In genomic region chr6:95658896-95659295, GRCh38 we compare ENCODE assay signal across 18 cellular contexts.
"Had no signal": no experiment of that assay in that cellular context is flagged by ENCODE, and none has a peak within 500 bp of the region (broad histone marks: within the 10 kb centered on the region; RNA-seq: fewer than 3 reads in every experiment).

No MANE protein-coding gene starts in this region.

- DNase-seq: activated CD4-positive, alpha-beta memory T cell treated with anti-CD3 and anti-CD28 coated beads, Interleukin-2, amount 10 ng/mL, durations not matched to agents 7 days and 5 days; activated CD4-positive, alpha-beta T cell treated with anti-CD3 and anti-CD28 coated beads, Interleukin-2, amount 10 ng/mL, durations not matched to agents 24 days and 14 days; activated effector memory CD4-positive, alpha-beta T cell treated with Interleukin-2 at 50 U/mL for 16 hours; activated naive CD4-positive, alpha-beta T cell treated with anti-CD3 and anti-CD28 coated beads for 36 hours; activated naive CD8-positive, alpha-beta T cell treated with anti-CD3 and anti-CD28 coated beads, Interleukin-2, amount 10 ng/mL, durations not matched to agents 7 days and 5 days; activated T-cell treated with anti-CD3 and anti-CD28 coated beads, Interleukin-2, amount 50 U/mL, for 72 hours; amniotic stem cell; effector memory CD4-positive, alpha-beta T cell; foreskin melanocyte; hippocampal formation; kidney glomerular epithelial cell; left ventricle myocardium inferior; midbrain; natural killer cell; ovary; spleen; stimulated activated CD4-positive, alpha-beta T cell treated with anti-CD3 and anti-CD28 coated beads, Interleukin-4, amount 100 ng/mL, for 1 hour; stimulated activated naive CD4-positive, alpha-beta T cell treated with Interleukin-2 at 50 U/mL for 16 hours had no signal
